Comparison of ENCODE assay signal across 8 cellular contexts in the genomic region with DNA sequence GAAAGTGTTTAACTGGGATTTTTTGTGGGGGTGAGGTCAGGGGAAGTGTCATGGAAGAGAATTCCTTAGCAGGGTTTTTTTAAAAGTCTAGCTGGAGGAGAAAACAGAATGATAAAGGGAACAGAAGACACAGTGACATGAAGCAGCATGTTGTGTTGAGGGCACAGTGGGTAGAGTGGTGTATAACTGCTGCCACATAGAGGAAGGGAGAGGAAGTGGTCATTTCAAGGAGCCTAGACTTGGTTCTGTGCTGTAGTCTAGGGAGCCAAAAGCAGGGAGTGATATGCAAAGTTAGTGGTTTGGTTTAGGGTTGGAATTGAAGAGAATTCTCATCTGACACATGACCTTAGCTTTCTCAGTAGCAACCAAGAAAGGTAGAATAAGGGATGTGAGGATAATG. TPM values are rescaled to one million over a fixed set of nuclear protein-coding genes. Genes with fewer than 3 reads are reported as not detected.
DNase-seq lines count a peak whose midpoint lies in the region; ATAC-seq and TF ChIP-seq lines count a peak whose summit lies in the region.

No MANE protein-coding gene starts in this region.

- TF ChIP-seq EP300 in upper lobe of left lung (IDR thresholded peaks at IDR 0.05): no peak

- peak; percentile 38 for DNase-seq in activated CD4-positive, alpha-beta T cell treated with anti-CD3 and anti-CD28 coated beads for 36 hours
- DNase-seq in activated CD4-positive, alpha-beta T cell treated with anti-CD3 and anti-CD28 coated beads, Interleukin-2, amount 50 U/mL, for 48 hours: no peak
- DNase-seq in SKM-1 treated with dmso at 0.1 percent for 144 hours (lab: John Stamatoyannopoulos, UW; ENCODE audit: unreplicated experiment) (peak; percentile 42), heart left ventricle (no peak), upper lobe of left lung (no peak), occipital lobe (lab: John Stamatoyannopoulos, UW) (no peak)

- H3K27ac ChIP-seq in heart left ventricle (no peak overlapping the region), upper lobe of left lung (no peak overlapping the region)

- POLR2A ChIA-PET in activated CD4-positive, alpha-beta T cell treated with anti-CD3 and anti-CD28 coated beads for 36 hours (lab: Charles Lee): interaction anchor here (0.6 kb wide), 1 partner anchor 10 kb away, joined by 3 read pairs; the partner anchor contains the start of gene EEIG2

- peaks cover 3% of the 10 kb centered on the region for H3K9me3 Mint-ChIP-seq in activated CD4-positive, alpha-beta T cell treated with anti-CD3 and anti-CD28 coated beads for 36 hours (ENCODE audit: low read depth)

- intact Hi-C loops in activated CD4-positive, alpha-beta T cell treated with anti-CD3 and anti-CD28 coated beads for 36 hours (cut with DNase I, micrococcal nuclease): loop anchor here in 1 of 2 experiments (2.0 kb wide), 1 partner anchor 21 kb away; no protein-coding TSS in a partner anchor
- intact Hi-C loops in heart left ventricle (cut with DNase I): no loop called here

- TF ChIP-seq POLR2A in heart left ventricle (IDR thresholded peaks at IDR 0.05): no peak
- TF ChIP-seq POLR2A in upper lobe of left lung (IDR thresholded peaks at IDR 0.05): no peak

- peak in 6 of 12 donors; percentile 10 to 37 (median 30) for TF ChIP-seq CTCF in heart left ventricle (IDR thresholded peaks at IDR 0.05)
- TF ChIP-seq CTCF in upper lobe of left lung (IDR thresholded peaks at IDR 0.05): peak in 4 of 6 experiments; percentile 23 to 42 (median 28)

- CTCF ChIA-PET in activated CD4-positive, alpha-beta T cell treated with anti-CD3 and anti-CD28 coated beads for 36 hours (lab: Charles Lee): interaction anchor here (1.0 to 3.0 kb wide), 9 partner anchors 10 to 77 kb away, joined by 3 to 22 read pairs (median 4); partner anchors contain the start of gene EEIG2

- no peak overlapping the region for H3K4me3 ChIP-seq in heart left ventricle
- H3K4me3 ChIP-seq in upper lobe of left lung: no peak overlapping the region

- H3K4me1 ChIP-seq in heart left ventricle: peaks cover 0 to 25% (median 0%) of the 10 kb centered on the region in 12 donors
- H3K4me1 ChIP-seq in upper lobe of left lung: peaks cover 0 to 10% (median 10%) of the 10 kb centered on the region in 4 donors

- no peak overlapping the region for H3K4me3 Mint-ChIP-seq in activated CD4-positive, alpha-beta T cell treated with anti-CD3 and anti-CD28 coated beads for 36 hours

- H3K9me3 ChIP-seq in heart left ventricle: peaks cover 0 to 6% (median 0%) of the 10 kb centered on the region in 12 donors
- no peaks in the 10 kb centered on the region for H3K9me3 ChIP-seq in upper lobe of left lung

- peaks cover 5% of the 10 kb centered on the region for H3K4me1 Mint-ChIP-seq in activated CD4-positive, alpha-beta T cell treated with anti-CD3 and anti-CD28 coated beads for 36 hours

- no peak overlapping the region for H3K27ac Mint-ChIP-seq in activated CD4-positive, alpha-beta T cell treated with anti-CD3 and anti-CD28 coated beads for 36 hours

- ATAC-seq in activated CD4-positive, alpha-beta T cell treated with anti-CD3 and anti-CD28 coated beads for 36 hours: peak; percentile 99
- ATAC-seq in GM21576 (IDR thresholded peaks at IDR 0.05; ENCODE audit: unreplicated experiment) (peak; percentile 99), HG03571 (IDR thresholded peaks at IDR 0.05; ENCODE audit: unreplicated experiment) (peak; percentile 91), heart left ventricle (peak in 3 of 4 donors; percentile 75 to 81 (median 76)), upper lobe of left lung (ENCODE audit: low FRiP score in 2 of 2) (peak; percentile 83 to 85)

- H3K36me3 ChIP-seq in heart left ventricle: no peaks in the 10 kb centered on the region
- H3K36me3 ChIP-seq in upper lobe of left lung: no peaks in the 10 kb centered on the region

- H3K36me3 Mint-ChIP-seq in activated CD4-positive, alpha-beta T cell treated with anti-CD3 and anti-CD28 coated beads for 36 hours (ENCODE audit: low read depth): peaks cover 2% of the 10 kb centered on the region

- no peaks in the 10 kb centered on the region for H3K27me3 Mint-ChIP-seq in activated CD4-positive, alpha-beta T cell treated with anti-CD3 and anti-CD28 coated beads for 36 hours

- H3K27me3 ChIP-seq in heart left ventricle (no peaks in the 10 kb centered on the region), upper lobe of left lung (no peaks in the 10 kb centered on the region)

RNA-seq across cellular contexts. Expression of gene EEIG2, which starts 10.2 kb away (rescaled TPM):
- total RNA-seq in activated CD4-positive, alpha-beta T cell treated with anti-CD3 and anti-CD28 coated beads for 36 hours: 1 to 10 TPM; 5.0 to 7.6 TPM
- total RNA-seq in heart left ventricle (10 to 100 TPM in 2 of 9 donors, 1 to 10 TPM in 7; 3.4 to 14.1 (median 6.0) TPM), upper lobe of left lung (10 to 100 TPM in 5 of 6 donors, 1 to 10 TPM in 1; 8.4 to 19.9 (median 15.1) TPM), occipital lobe (61.1 TPM)
- polyA plus RNA-seq in heart left ventricle: 1 to 10 TPM; 1.2 to 2.6 TPM

Comparison
In these comparisons a context has a peak if more than half of its experiments do, and no peak if none do; other contexts are left out.
1. DNase-seq: peak in activated CD4-positive, alpha-beta T cell treated with anti-CD3 and anti-CD28 coated beads for 36 hours (single experiment) and SKM-1 treated with dmso at 0.1 percent for 144 hours (single experiment); none in activated CD4-positive, alpha-beta T cell treated with anti-CD3 and anti-CD28 coated beads, Interleukin-2, amount 50 U/mL, for 48 hours (0 of 2), heart left ventricle (0 of 5), upper lobe of left lung (0 of 2) and occipital lobe (single experiment).
2. Peak in every context shown above with its lines, with median percentiles within 50 percentile points of each other: ATAC-seq.